1 cellular context compared by ENCODE assay signal in genomic region chr4:25970241-25970675, GRCh38.
A peak's percentile ranks its signal among the peaks of the same experiment; 100 is the strongest.
TF ChIP-seq lines count a peak whose summit lies in the region.

No MANE protein-coding gene starts in this region.

TF ChIP-seq in HepG2, 621 proteins besides CTCF, POLR2A, EP300 and RAD21 (continued from another document):
- TF ChIP-seq GABPA (IDR thresholded peaks at IDR 0.05; ENCODE audit: low read depth, low read length) (no peak), GABPA (CRISPR knock-in tag; IDR thresholded peaks at IDR 0.05; ENCODE audit: low read depth) (0 out of 2 replicates have a peak, but pooled peaks have one; percentile 28), ELF3 (CRISPR knock-in tag; IDR thresholded peaks at IDR 0.05) (peak; percentile 87), TEAD3 (CRISPR knock-in tag; optimal IDR thresholded peaks at IDR 0.05; ENCODE audit: borderline replicate concordance) (peak; percentile 80), TBP (CRISPR knock-in tag; IDR thresholded peaks at IDR 0.05) (no peak)
- TF ChIP-seq, protein P1, sequence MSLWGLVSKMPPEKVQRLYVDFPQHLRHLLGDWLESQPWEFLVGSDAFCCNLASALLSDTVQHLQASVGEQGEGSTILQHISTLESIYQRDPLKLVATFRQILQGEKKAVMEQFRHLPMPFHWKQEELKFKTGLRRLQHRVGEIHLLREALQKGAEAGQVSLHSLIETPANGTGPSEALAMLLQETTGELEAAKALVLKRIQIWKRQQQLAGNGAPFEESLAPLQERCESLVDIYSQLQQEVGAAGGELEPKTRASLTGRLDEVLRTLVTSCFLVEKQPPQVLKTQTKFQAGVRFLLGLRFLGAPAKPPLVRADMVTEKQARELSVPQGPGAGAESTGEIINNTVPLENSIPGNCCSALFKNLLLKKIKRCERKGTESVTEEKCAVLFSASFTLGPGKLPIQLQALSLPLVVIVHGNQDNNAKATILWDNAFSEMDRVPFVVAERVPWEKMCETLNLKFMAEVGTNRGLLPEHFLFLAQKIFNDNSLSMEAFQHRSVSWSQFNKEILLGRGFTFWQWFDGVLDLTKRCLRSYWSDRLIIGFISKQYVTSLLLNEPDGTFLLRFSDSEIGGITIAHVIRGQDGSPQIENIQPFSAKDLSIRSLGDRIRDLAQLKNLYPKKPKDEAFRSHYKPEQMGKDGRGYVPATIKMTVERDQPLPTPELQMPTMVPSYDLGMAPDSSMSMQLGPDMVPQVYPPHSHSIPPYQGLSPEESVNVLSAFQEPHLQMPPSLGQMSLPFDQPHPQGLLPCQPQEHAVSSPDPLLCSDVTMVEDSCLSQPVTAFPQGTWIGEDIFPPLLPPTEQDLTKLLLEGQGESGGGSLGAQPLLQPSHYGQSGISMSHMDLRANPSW (CRISPR knock-in tag; IDR thresholded peaks at IDR 0.05; ENCODE audit: borderline replicate concordance): no peak
